ENCODE assay signal across 22 cellular contexts in genomic region chr2:126300348-126300747, GRCh38.
"Had no signal": no experiment of that assay in that cellular context is flagged by ENCODE, and none has a peak within 500 bp of the region (broad histone marks: within the 10 kb centered on the region; RNA-seq: fewer than 3 reads in every experiment).

No MANE protein-coding gene starts in this region.

- FAIRE-seq: endometrium, keratinocyte had no signal

- H3K4me3 ChIP-seq: gastrocnemius medialis, lower lobe of right lung, ovary, psoas muscle, skin epidermis, spleen, testis, tibial artery had no signal

- H3K4me3 Mint-ChIP-seq: effector memory CD8-positive, alpha-beta T cell; natural killer cell; stimulated activated memory B cell treated with anti-CD40 and anti-IgM and Interleukin-4, amounts not matched to agents 10 μg/mL and 1 μg/mL and 100 μg/mL, for 72 hours; type B pancreatic cell had no signal

- DNase-seq: cortex of kidney; effector memory CD8-positive, alpha-beta T cell; gastrocnemius medialis; head of caudate nucleus; left ventricle myocardium superior; lower lobe of right lung; natural killer cell; occipital lobe; ovary; posterior cingulate gyrus; psoas muscle; right cardiac atrium; spleen; stimulated activated CD4-positive, alpha-beta T cell treated with anti-CD3 and anti-CD28 coated beads, Interleukin-4, amount 100 ng/mL, for 4 hours; substantia nigra; testis; tibial artery had no signal

- H3K27ac ChIP-seq: gastrocnemius medialis, lower lobe of right lung, ovary, psoas muscle, skin epidermis, spleen, testis, tibial artery had no signal

- H3K36me3 Mint-ChIP-seq: natural killer cell; stimulated activated memory B cell treated with anti-CD40 and anti-IgM and Interleukin-4, amounts not matched to agents 10 μg/mL and 1 μg/mL and 100 μg/mL, for 72 hours; type B pancreatic cell had no signal

- H3K27me3 ChIP-seq: gastrocnemius medialis, ovary, spleen, testis, tibial artery had no signal

- H3K4me1 ChIP-seq: gastrocnemius medialis, lower lobe of right lung, psoas muscle, spleen, testis, tibial artery had no signal

- H3K4me1 Mint-ChIP-seq: natural killer cell; stimulated activated memory B cell treated with anti-CD40 and anti-IgM and Interleukin-4, amounts not matched to agents 10 μg/mL and 1 μg/mL and 100 μg/mL, for 72 hours had no signal

- H3K27me3 Mint-ChIP-seq: effector memory CD8-positive, alpha-beta T cell; stimulated activated memory B cell treated with anti-CD40 and anti-IgM and Interleukin-4, amounts not matched to agents 10 μg/mL and 1 μg/mL and 100 μg/mL, for 72 hours; type B pancreatic cell had no signal

- H3K9me3 ChIP-seq: gastrocnemius medialis, lower lobe of right lung, ovary, psoas muscle, spleen, testis, tibial artery had no signal

- H3K27ac Mint-ChIP-seq: effector memory CD8-positive, alpha-beta T cell; natural killer cell; stimulated activated memory B cell treated with anti-CD40 and anti-IgM and Interleukin-4, amounts not matched to agents 10 μg/mL and 1 μg/mL and 100 μg/mL, for 72 hours; type B pancreatic cell had no signal

- ATAC-seq: effector memory CD8-positive, alpha-beta T cell; gastrocnemius medialis; left ventricle myocardium superior; lower lobe of right lung; natural killer cell; psoas muscle; right cardiac atrium; stimulated activated memory B cell treated with anti-CD40 and anti-IgM and Interleukin-4, amounts not matched to agents 10 μg/mL and 1 μg/mL and 100 μg/mL, for 72 hours had no signal

- H3K36me3 ChIP-seq: gastrocnemius medialis, lower lobe of right lung, ovary, spleen, tibial artery had no signal

- H3K9me3 Mint-ChIP-seq: type B pancreatic cell had no signal
